Comparison of ENCODE assay signal across 1 cellular context in genomic region chr12:81077686-81078441, GRCh38.
TF ChIP-seq lines count a peak whose summit lies in the region.

TSS of gene ACSS3 (plus strand) at chr12:81078079. CDS start at chr12:81078121, 42 bp downstream.

TF ChIP-seq in HepG2, 621 proteins besides CTCF, POLR2A, EP300 and RAD21 (continued from another document and continues in another):
- TF ChIP-seq SIN3A (IDR thresholded peaks at IDR 0.05; ENCODE audit: borderline replicate concordance, low read depth, low read length) (0 out of 2 replicates have a peak, but pooled peaks have one; percentile 59), ARNTL (CRISPR knock-in tag; IDR thresholded peaks at IDR 0.05) (peak; percentile 79), PHF20 (CRISPR knock-in tag; IDR thresholded peaks at IDR 0.05) (peak; percentile 38; the same call in 1 of the 2 replicates), ZNF572 (CRISPR knock-in tag; IDR thresholded peaks at IDR 0.05) (no peak), RCOR2 (CRISPR knock-in tag; IDR thresholded peaks at IDR 0.05) (no peak), ERF (CRISPR knock-in tag; IDR thresholded peaks at IDR 0.05) (0 out of 2 replicates have a peak, but pooled peaks have one; percentile 4), XBP1 (CRISPR knock-in tag; IDR thresholded peaks at IDR 0.05) (no peak), ELK4 (CRISPR knock-in tag; IDR thresholded peaks at IDR 0.05; ENCODE audit: borderline replicate concordance) (no peak), TEAD3 (CRISPR knock-in tag; optimal IDR thresholded peaks at IDR 0.05; ENCODE audit: borderline replicate concordance) (peak; percentile 67), HDAC2 (CRISPR knock-in tag; IDR thresholded peaks at IDR 0.05) (no peak), HNF4A (CRISPR knock-in tag; IDR thresholded peaks at IDR 0.05) (peak; percentile 32; the same call in 1 of the 2 replicates), SOX6 (IDR thresholded peaks at IDR 0.05) (no peak), SOX6 (CRISPR knock-in tag; IDR thresholded peaks at IDR 0.05) (peak; percentile 12; the same call in 1 of the 2 replicates), MAFK (conservative IDR thresholded peaks at IDR 0.05 in 1 of 2, IDR thresholded peaks at IDR 0.05 in 1 of 2; ENCODE audit: low read length in 2 of 2) (no peak), ZNF350 (CRISPR knock-in tag; IDR thresholded peaks at IDR 0.05; ENCODE audit: borderline replicate concordance, low read depth) (peak; percentile 19; the same call in 1 of the 2 replicates), ZSCAN22 (CRISPR knock-in tag; IDR thresholded peaks at IDR 0.05) (0 out of 2 replicates have a peak, but pooled peaks have one; percentile 25), HIVEP1 (CRISPR knock-in tag; IDR thresholded peaks at IDR 0.05) (no peak; the same call in 1 of the 2 replicates), HMGXB4 (CRISPR knock-in tag; IDR thresholded peaks at IDR 0.05; ENCODE audit: borderline replicate concordance in 1 of 2, low read depth in 1 of 2) (peak; percentile 8 to 80; a peak in 3 of 4 replicates), ZNF580 (CRISPR knock-in tag; IDR thresholded peaks at IDR 0.05; ENCODE audit: borderline replicate concordance, low read depth) (peak; percentile 52; the same call in 1 of the 2 replicates), ATAD3A (CRISPR knock-in tag; IDR thresholded peaks at IDR 0.05) (0 out of 2 replicates have a peak, but pooled peaks have one; percentile 19), ARHGAP35 (CRISPR knock-in tag; IDR thresholded peaks at IDR 0.05; ENCODE audit: borderline replicate concordance) (peak; percentile 32; the same call in 1 of the 2 replicates), U2AF1 (optimal IDR thresholded peaks at IDR 0.05; ENCODE audit: low read depth, low read length) (peak; percentile 77), ZNF230 (CRISPR knock-in tag; IDR thresholded peaks at IDR 0.05) (peak; percentile 58; the same call in 1 of the 2 replicates), TBP (CRISPR knock-in tag; IDR thresholded peaks at IDR 0.05) (no peak), PHF8 (CRISPR knock-in tag; IDR thresholded peaks at IDR 0.05) (peak; percentile 55), ZNF704 (CRISPR knock-in tag; IDR thresholded peaks at IDR 0.05; ENCODE audit: borderline replicate concordance) (peak; percentile 82; the same call in 1 of the 2 replicates), ZBTB38 (CRISPR knock-in tag; IDR thresholded peaks at IDR 0.05) (0 out of 2 replicates have a peak, but pooled peaks have one; percentile 18), PAX8 (CRISPR knock-in tag; IDR thresholded peaks at IDR 0.05; ENCODE audit: borderline replicate concordance) (no peak), ZNF275 (CRISPR knock-in tag; IDR thresholded peaks at IDR 0.05; ENCODE audit: borderline replicate concordance) (0 out of 2 replicates have a peak, but pooled peaks have one; percentile 59), AGO1 (IDR thresholded peaks at IDR 0.05; ENCODE audit: low read depth, low read length, poor library complexity, severe bottlenecking) (peak; percentile 62), TOPORS (CRISPR knock-in tag; IDR thresholded peaks at IDR 0.05) (0 out of 2 replicates have a peak, but pooled peaks have one; percentile 21), CREM (IDR thresholded peaks at IDR 0.05) (peak; percentile 37; the same call in 1 of the 2 replicates), CREM (CRISPR knock-in tag; IDR thresholded peaks at IDR 0.05) (no peak), ZNF446 (CRISPR knock-in tag; IDR thresholded peaks at IDR 0.05) (no peak), PHF21A (CRISPR knock-in tag; IDR thresholded peaks at IDR 0.05) (peak; percentile 43; the same call in 1 of the 2 replicates), ZNF138 (CRISPR knock-in tag; IDR thresholded peaks at IDR 0.05; ENCODE audit: low read depth) (0 out of 2 replicates have a peak, but pooled peaks have one; percentile 20), AGO2 (optimal IDR thresholded peaks at IDR 0.05; ENCODE audit: low read depth, low read length) (peak; percentile 96), ZBTB40 (IDR thresholded peaks at IDR 0.05) (no peak), ZBTB40 (CRISPR knock-in tag; IDR thresholded peaks at IDR 0.05) (peak; percentile 32; the same call in 1 of the 2 replicates), KLF11 (CRISPR knock-in tag; IDR thresholded peaks at IDR 0.05) (no peak), KMT2A (CRISPR knock-in tag; IDR thresholded peaks at IDR 0.05) (peak; percentile 35; the same call in 1 of the 2 replicates), ZFX (CRISPR knock-in tag; IDR thresholded peaks at IDR 0.05; ENCODE audit: low read depth) (peak; percentile 83), SOX5 (CRISPR knock-in tag; IDR thresholded peaks at IDR 0.05; ENCODE audit: borderline replicate concordance) (0 out of 2 replicates have a peak, but pooled peaks have one; percentile 21), MTA3 (CRISPR knock-in tag; IDR thresholded peaks at IDR 0.05) (no peak)
- TF ChIP-seq, protein P1, sequence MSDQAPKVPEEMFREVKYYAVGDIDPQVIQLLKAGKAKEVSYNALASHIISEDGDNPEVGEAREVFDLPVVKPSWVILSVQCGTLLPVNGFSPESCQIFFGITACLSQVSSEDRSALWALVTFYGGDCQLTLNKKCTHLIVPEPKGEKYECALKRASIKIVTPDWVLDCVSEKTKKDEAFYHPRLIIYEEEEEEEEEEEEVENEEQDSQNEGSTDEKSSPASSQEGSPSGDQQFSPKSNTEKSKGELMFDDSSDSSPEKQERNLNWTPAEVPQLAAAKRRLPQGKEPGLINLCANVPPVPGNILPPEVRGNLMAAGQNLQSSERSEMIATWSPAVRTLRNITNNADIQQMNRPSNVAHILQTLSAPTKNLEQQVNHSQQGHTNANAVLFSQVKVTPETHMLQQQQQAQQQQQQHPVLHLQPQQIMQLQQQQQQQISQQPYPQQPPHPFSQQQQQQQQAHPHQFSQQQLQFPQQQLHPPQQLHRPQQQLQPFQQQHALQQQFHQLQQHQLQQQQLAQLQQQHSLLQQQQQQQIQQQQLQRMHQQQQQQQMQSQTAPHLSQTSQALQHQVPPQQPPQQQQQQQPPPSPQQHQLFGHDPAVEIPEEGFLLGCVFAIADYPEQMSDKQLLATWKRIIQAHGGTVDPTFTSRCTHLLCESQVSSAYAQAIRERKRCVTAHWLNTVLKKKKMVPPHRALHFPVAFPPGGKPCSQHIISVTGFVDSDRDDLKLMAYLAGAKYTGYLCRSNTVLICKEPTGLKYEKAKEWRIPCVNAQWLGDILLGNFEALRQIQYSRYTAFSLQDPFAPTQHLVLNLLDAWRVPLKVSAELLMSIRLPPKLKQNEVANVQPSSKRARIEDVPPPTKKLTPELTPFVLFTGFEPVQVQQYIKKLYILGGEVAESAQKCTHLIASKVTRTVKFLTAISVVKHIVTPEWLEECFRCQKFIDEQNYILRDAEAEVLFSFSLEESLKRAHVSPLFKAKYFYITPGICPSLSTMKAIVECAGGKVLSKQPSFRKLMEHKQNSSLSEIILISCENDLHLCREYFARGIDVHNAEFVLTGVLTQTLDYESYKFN (CRISPR knock-in tag; conservative IDR thresholded peaks at IDR 0.05) = peak; percentile 38
